ENCODE assay signal across 8 cellular contexts in genomic region chr20:10427060-10427692, GRCh38. TPM values are rescaled to one million over a fixed set of nuclear protein-coding genes. Genes with fewer than 3 reads are reported as not detected.
DNase-seq lines count a peak whose midpoint lies in the region; ATAC-seq, FAIRE-seq and TF ChIP-seq lines count a peak whose summit lies in the region.

No MANE protein-coding gene starts in this region.

- peak; percentile 98 for TF ChIP-seq CTCF in SK-N-SH (IDR thresholded peaks at IDR 0.05)
- TF ChIP-seq CTCF in breast epithelium (IDR thresholded peaks at IDR 0.05): peak; percentile 46 to 67 (median 59)
- TF ChIP-seq CTCF in keratinocyte (optimal IDR thresholded peaks at IDR 0.05 in 1 of 3, IDR thresholded peaks at IDR 0.05 in 1 of 3, conservative IDR thresholded peaks at IDR 0.05 in 1 of 3; ENCODE audit: extremely low read depth in 1 of 3, insufficient read depth in 2 of 3, low read length in 3 of 3): peak; percentile 69 to 72 (median 71)

- no peak overlapping the region; a peak in 1 of 4 replicates for H3K4me3 ChIP-seq in SK-N-SH (ENCODE audit: low read depth in 2 of 2, low read length in 1 of 2)
- H3K4me3 ChIP-seq in breast epithelium: no peak overlapping the region
- H3K4me3 ChIP-seq in keratinocyte (ENCODE audit: control insufficient read depth in 2 of 3, extremely low read depth in 1 of 3, insufficient read depth in 2 of 3, low read depth in 1 of 3, low read length in 3 of 3): no peak overlapping the region

- no peak for ATAC-seq in HG03159 (IDR thresholded peaks at IDR 0.05; ENCODE audit: unreplicated experiment)

- H3K4me1 ChIP-seq in SK-N-SH (ENCODE audit: control insufficient read depth in 1 of 2, insufficient read depth in 2 of 2, low read depth in 1 of 2, low read length in 1 of 2) (peaks cover 5 to 8% of the 10 kb centered on the region in 2 experiments; a peak in 3 of 4 replicates), breast epithelium (no peaks in the 10 kb centered on the region), keratinocyte (ENCODE audit: control insufficient read depth, extremely low read depth, insufficient read depth, low read length) (peaks cover 23% of the 10 kb centered on the region)

- H3K9me3 ChIP-seq in SK-N-SH: no peaks in the 10 kb centered on the region
- no peaks in the 10 kb centered on the region for H3K9me3 ChIP-seq in breast epithelium
- H3K9me3 ChIP-seq in keratinocyte (ENCODE audit: control insufficient read depth, low read depth, low read length): no peaks in the 10 kb centered on the region

- no peak for TF ChIP-seq POLR2A in breast epithelium (IDR thresholded peaks at IDR 0.05)

- 27% methylated on average over 3 of the region's 3 CpGs for WGBS in SK-N-SH (ENCODE audit: low lambda C conversion rate)

- dilution Hi-C loops in keratinocyte (cut with MboI; ENCODE audit: extremely low pct_ligation_motif_present, low sequenced_read_pairs): no loop called here

- H3K9ac ChIP-seq in SK-N-SH (no peak overlapping the region), keratinocyte (ENCODE audit: control insufficient read depth, extremely low read depth, insufficient read depth, low read length) (no peak overlapping the region)

- H3K36me3 ChIP-seq in SK-N-SH (replicated peaks in 1 of 2; ENCODE audit: control insufficient read depth in 1 of 2, insufficient read depth in 2 of 2, low read length in 1 of 2) (peaks cover 13 to 24% of the 10 kb centered on the region in 2 experiments), breast epithelium (no peaks in the 10 kb centered on the region), keratinocyte (ENCODE audit: control insufficient read depth in 2 of 2, extremely low read depth in 1 of 2, insufficient read depth in 2 of 2, low read length in 2 of 2) (peaks cover 4% of the 10 kb centered on the region in 2 experiments)

- CTCF ChIA-PET in SK-N-SH (lab: Yijun Ruan, JAX): interaction anchor here (0.6 to 7.1 kb wide), 54 partner anchors 9 to 1117 kb away, joined by 3 to 92 read pairs (median 4); partner anchors contain the start of gene SLX4IP

- intact Hi-C loops in breast epithelium (cut with DNase I; ENCODE audit: low total_unique reads): loop anchor here (5.0 kb wide), 1 partner anchor 810 kb away; no protein-coding TSS in a partner anchor

- no peak overlapping the region for H3K4me2 ChIP-seq in SK-N-SH
- no peak overlapping the region for H3K4me2 ChIP-seq in keratinocyte (ENCODE audit: control insufficient read depth, extremely low read depth, insufficient read depth, low read depth, low read length)

- DNase-seq in DMS53 treated with DMSO at 0.1 percent for 48 hours (lab: John Stamatoyannopoulos, UW; ENCODE audit: unreplicated experiment) (peak; percentile 17), KBM-7 (peak; percentile 33), SK-N-SH (peak; percentile 51), breast epithelium (ENCODE audit: low spot score in 2 of 2) (no peak), keratinocyte (ENCODE audit: low read depth, low spot score) (no peak), occipital lobe (lab: John Stamatoyannopoulos, UW) (no peak)
- DNase-seq in stimulated activated CD8-positive, alpha-beta memory T cell treated with anti-CD3 and anti-CD28 coated beads, Interleukin-15, amount 100 ng/mL, for 1 hour (ENCODE audit: low read depth): peak; percentile 16

- peak; percentile 80 for TF ChIP-seq RAD21 in SK-N-SH (IDR thresholded peaks at IDR 0.05; ENCODE audit: low read length)

- POLR2A ChIA-PET in SK-N-SH (lab: Yijun Ruan, JAX): no interaction called here

- in situ Hi-C loops in KBM-7 (cut with MboI; ENCODE audit: low pct_unique_long_range_greater_than_20kb, low sequenced_read_pairs): no loop called here

- no peak overlapping the region for H3K27ac ChIP-seq in SK-N-SH (ENCODE audit: low read depth in 2 of 2, low read length in 1 of 2)
- no peak overlapping the region for H3K27ac ChIP-seq in breast epithelium
- H3K27ac ChIP-seq in keratinocyte (ENCODE audit: control insufficient read depth, insufficient read depth, low read length): no peak overlapping the region

- H3K9me2 ChIP-seq in SK-N-SH: no peaks in the 10 kb centered on the region

- H3K79me2 ChIP-seq in SK-N-SH (ENCODE audit: insufficient read depth) (peaks cover 79% of the 10 kb centered on the region), keratinocyte (ENCODE audit: control insufficient read depth, insufficient read depth, low read length) (peaks cover 77% of the 10 kb centered on the region)

- peak; percentile 53 for FAIRE-seq in keratinocyte (lab: Jason Lieb, UNC)

- no peak overlapping the region for H2AFZ ChIP-seq in SK-N-SH (ENCODE audit: low read depth)
- H2AFZ ChIP-seq in keratinocyte (ENCODE audit: control insufficient read depth, low read length): no peak overlapping the region

- H3K9me1 ChIP-seq in keratinocyte (ENCODE audit: control insufficient read depth, extremely low read depth, insufficient read depth, low read length): peaks cover 2% of the 10 kb centered on the region

- H3K27me3 ChIP-seq in SK-N-SH (ENCODE audit: insufficient read depth): no peaks in the 10 kb centered on the region
- H3K27me3 ChIP-seq in breast epithelium: no peaks in the 10 kb centered on the region
- H3K27me3 ChIP-seq in keratinocyte (ENCODE audit: control insufficient read depth, extremely low read depth, insufficient read depth, low read length): no peaks in the 10 kb centered on the region

- TF ChIP-seq EP300 in SK-N-SH (IDR thresholded peaks at IDR 0.05; ENCODE audit: borderline replicate concordance in 1 of 2, low read depth in 1 of 2, low read length in 1 of 2): no peak

- peaks cover 3% of the 10 kb centered on the region for H3F3A ChIP-seq in SK-N-SH (replicated peaks; ENCODE audit: insufficient read depth)

- H4K20me1 ChIP-seq in SK-N-SH (ENCODE audit: insufficient read depth): no peaks in the 10 kb centered on the region
- H4K20me1 ChIP-seq in keratinocyte (ENCODE audit: control insufficient read depth, extremely low read depth, insufficient read depth, low read length): no peaks in the 10 kb centered on the region

TF ChIP-seq in SK-N-SH, 30 proteins besides CTCF, POLR2A, EP300 and RAD21:
- TF ChIP-seq USF1 (IDR thresholded peaks at IDR 0.05; ENCODE audit: borderline replicate concordance, low read depth) (no peak), SMC3 (IDR thresholded peaks at IDR 0.05; ENCODE audit: low read depth, low read length) (peak; percentile 83)
TF ChIP-seq in SK-N-SH: peak in this region for 1.

RNA-seq across cellular contexts. Expression of gene MKKS, which starts 6.8 kb away (rescaled TPM):
- polyA plus RNA-seq in SK-N-SH (2012; rRNA removed): 10.1 and 13.3 TPM in 2 replicates
- polyA plus RNA-seq in SK-N-SH (2012; cell fraction: cytosol; rRNA removed): 13.4 and 16.0 TPM in 2 replicates
- polyA plus RNA-seq in SK-N-SH (2012; cell fraction: nucleus; rRNA removed): 4.6 and 8.3 TPM in 2 replicates
- 10 to 100 TPM; 12.8 to 14.9 (median 14.7) TPM for total RNA-seq in breast epithelium
- polyA plus RNA-seq in keratinocyte: 14.8 to 24.8 TPM (median 21.6 TPM) in 3 replicates
- 3.5 TPM for polyA plus RNA-seq in keratinocyte (2011; ENCODE audit: low read depth)
- polyA plus RNA-seq in keratinocyte (2011; cell fraction: cytosol; rRNA removed): 15.1 and 34.9 TPM in 2 replicates
- polyA plus RNA-seq in keratinocyte (2011; cell fraction: nucleus; rRNA removed): 12.4 and 14.3 TPM in 2 replicates
- 10.8 and 10.9 TPM in 2 replicates for polyA plus RNA-seq in keratinocyte (2012; ENCODE audit: low replicate concordance)
- 2.7 to 20.4 TPM (median 14.3 TPM) in 3 replicates for polyA minus RNA-seq in keratinocyte
- polyA minus RNA-seq in keratinocyte (2011; cell fraction: cytosol; rRNA and poly(A)+ RNA removed): 9.8 TPM
- polyA minus RNA-seq in keratinocyte (2011; cell fraction: nucleus; rRNA and poly(A)+ RNA removed): 3.3 and 8.0 TPM in 2 replicates
- total RNA-seq in occipital lobe: 17.9 TPM

RNA-seq across cellular contexts. Expression of gene SLX4IP, which starts 7.9 kb away (rescaled TPM):
- polyA plus RNA-seq in SK-N-SH (2012; rRNA removed) (1.3 and 1.6 TPM in 2 replicates), keratinocyte (2.6 to 3.3 TPM (median 3.0 TPM) in 3 replicates)
- polyA plus RNA-seq in SK-N-SH (2012; cell fraction: cytosol; rRNA removed): 0.85 and 0.97 TPM in 2 replicates
- polyA plus RNA-seq in SK-N-SH (2012; cell fraction: nucleus; rRNA removed): 4.2 and 5.6 TPM in 2 replicates
- total RNA-seq in breast epithelium (1 to 10 TPM; 4.2 to 6.9 (median 5.9) TPM), occipital lobe (7.5 TPM)
- polyA plus RNA-seq in keratinocyte (2011; ENCODE audit: low read depth): 2.5 TPM
- polyA plus RNA-seq in keratinocyte (2011; cell fraction: cytosol; rRNA removed): 1.3 and 2.5 TPM in 2 replicates
- polyA plus RNA-seq in keratinocyte (2011; cell fraction: nucleus; rRNA removed): 7.8 and 8.0 TPM in 2 replicates
- 2.6 and 2.7 TPM in 2 replicates for polyA plus RNA-seq in keratinocyte (2012; ENCODE audit: low replicate concordance)
- 4.4 to 12.9 TPM (median 10.7 TPM) in 3 replicates for polyA minus RNA-seq in keratinocyte
- polyA minus RNA-seq in keratinocyte (2011; cell fraction: cytosol; rRNA and poly(A)+ RNA removed): 5.8 TPM
- 7.3 and 16.3 TPM in 2 replicates for polyA minus RNA-seq in keratinocyte (2011; cell fraction: nucleus; rRNA and poly(A)+ RNA removed)

Comparison
In these comparisons a context has a peak if more than half of its experiments do, and no peak if none do; other contexts are left out.
1. DNase-seq: peak in DMS53 treated with DMSO at 0.1 percent for 48 hours (single experiment), KBM-7 (single experiment), SK-N-SH (single experiment) and stimulated activated CD8-positive, alpha-beta memory T cell treated with anti-CD3 and anti-CD28 coated beads, Interleukin-15, amount 100 ng/mL, for 1 hour (single experiment); none in breast epithelium (0 of 2), keratinocyte (single experiment) and occipital lobe (single experiment).
2. Peak in every context shown above with its lines, with median percentiles within 50 percentile points of each other: CTCF ChIP-seq.